Comparison of ENCODE assay signal across 8 cellular contexts in the genomic region with DNA sequence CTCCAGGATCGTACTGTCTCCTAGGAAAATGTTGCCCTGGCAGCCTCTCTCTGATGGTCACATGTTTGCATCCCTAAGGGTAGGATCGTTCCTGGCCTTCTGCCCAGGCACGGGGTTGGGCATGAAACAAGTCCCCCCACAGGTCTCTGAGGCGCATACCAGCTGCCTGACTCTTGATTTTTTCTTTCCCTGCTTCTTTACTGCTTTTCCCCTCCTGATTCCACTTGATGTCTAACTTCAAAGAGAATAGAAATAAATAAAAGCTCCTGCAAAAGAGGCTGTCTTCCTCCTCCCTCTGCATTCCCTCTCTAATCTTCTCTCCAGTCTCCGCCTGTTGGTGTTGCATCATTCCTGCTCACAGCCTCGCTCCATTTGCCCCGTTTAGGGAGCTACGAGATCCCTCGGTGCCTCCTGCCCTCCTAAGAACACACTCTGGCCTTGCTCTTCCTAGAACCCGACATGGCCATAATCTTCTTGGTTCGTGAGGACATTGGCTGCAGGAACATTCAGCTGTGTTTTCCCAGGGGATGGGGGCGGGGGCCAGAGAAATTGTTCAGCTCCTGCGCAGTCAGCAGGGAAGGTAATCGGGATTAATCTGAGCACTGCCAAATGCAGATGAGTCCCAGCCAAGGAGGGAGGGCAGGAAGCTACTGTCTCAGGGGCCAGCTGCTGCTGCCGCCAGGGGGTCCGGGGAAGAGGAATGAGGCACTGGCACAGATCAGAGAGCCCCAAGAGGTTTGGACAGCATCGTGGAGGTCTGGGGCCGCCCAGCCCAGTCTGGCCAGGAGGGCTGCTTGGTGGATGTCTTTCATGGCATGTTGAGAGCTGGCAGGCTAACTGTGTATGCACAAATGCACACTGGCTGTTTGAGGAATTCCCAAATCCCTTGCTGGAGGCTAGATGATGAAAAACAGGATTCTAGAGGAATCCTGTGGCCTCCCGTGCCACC. TPM values are rescaled to one million over a fixed set of nuclear protein-coding genes. Genes with fewer than 3 reads are reported as not detected.
DNase-seq lines count a peak whose midpoint lies in the region; ATAC-seq and TF ChIP-seq lines count a peak whose summit lies in the region.

No MANE protein-coding gene starts in this region.

- H3K27ac Mint-ChIP-seq in CD4-positive, alpha-beta T cell, result no peak overlapping the region

- WGBS in aorta, 2 donors, result 5 to 8% methylated on average over 19 of the region's 19 CpGs

- no peak overlapping the region for H3K4me3 Mint-ChIP-seq in CD4-positive, alpha-beta T cell

- H3K9ac ChIP-seq in ES-I3 (ENCODE audit: low read depth, low read length), result peak overlapping the region; percentile 15

- H3K36me3 Mint-ChIP-seq in CD4-positive, alpha-beta T cell (ENCODE audit: low read depth), result no peaks in the 10 kb centered on the region

- intact Hi-C loops in aorta (cut with DNase I), result no loop called here
- intact Hi-C loops in CD4-positive, alpha-beta T cell (cut with DNase I, micrococcal nuclease), result no loop called here

- DNase-seq in NCI-H460 (ENCODE audit: extremely low read depth, low read depth) (peak; percentile 63), epidermal melanocyte (ENCODE audit: insufficient read length, low spot score) (peak; percentile 84), mesenteric fat pad (ENCODE audit: low spot score) (peak; percentile 81), aorta (no peak)
- DNase-seq in CD4-positive, alpha-beta T cell, result no peak

- H3K9me3 ChIP-seq in ES-I3 (ENCODE audit: control insufficient read depth, insufficient read depth, low read length) (no peaks in the 10 kb centered on the region), aorta (ENCODE audit: control insufficient read depth, low read length) (no peaks in the 10 kb centered on the region)
- H3K9me3 ChIP-seq in CD4-positive, alpha-beta T cell (ENCODE audit: control insufficient read depth, low read length), result no peaks in the 10 kb centered on the region

- H3K4me3 ChIP-seq in aorta (ENCODE audit: low read length in 2 of 2), result no peak overlapping the region

- H3K4me1 Mint-ChIP-seq in CD4-positive, alpha-beta T cell (ENCODE audit: low read depth), result no peaks in the 10 kb centered on the region

- no peak overlapping the region for H3K27ac ChIP-seq in aorta (ENCODE audit: low read depth in 1 of 2, low read length in 2 of 2)
- no peak overlapping the region for H3K27ac ChIP-seq in CD4-positive, alpha-beta T cell (ENCODE audit: low read depth, low read length)

- H3K36me3 ChIP-seq in ES-I3 (ENCODE audit: insufficient read depth, low read length), result no peaks in the 10 kb centered on the region
- no peaks in the 10 kb centered on the region for H3K36me3 ChIP-seq in aorta (ENCODE audit: control insufficient read depth in 1 of 2, insufficient read depth in 2 of 2, low read length in 1 of 2)

- H3K4me1 ChIP-seq in ES-I3 (ENCODE audit: insufficient read depth, low read length), result peaks cover 21% of the 10 kb centered on the region
- H3K4me1 ChIP-seq in aorta (ENCODE audit: control insufficient read depth in 1 of 2, insufficient read depth in 2 of 2, low read length in 2 of 2), result no peaks in the 10 kb centered on the region

- peaks cover 32% of the 10 kb centered on the region for H3K27me3 Mint-ChIP-seq in CD4-positive, alpha-beta T cell

- H3K9me3 Mint-ChIP-seq in CD4-positive, alpha-beta T cell, result no peaks in the 10 kb centered on the region

- H3K27me3 ChIP-seq in aorta (ENCODE audit: control insufficient read depth in 1 of 2, insufficient read depth in 2 of 2, low read length in 1 of 2), result no peaks in the 10 kb centered on the region
- peaks cover 16% of the 10 kb centered on the region for H3K27me3 ChIP-seq in CD4-positive, alpha-beta T cell (ENCODE audit: control insufficient read depth, insufficient read depth, low read length)

- peak; percentile 42 for ATAC-seq in aorta (ENCODE audit: low FRiP score)
- ATAC-seq in CD4-positive, alpha-beta T cell (ENCODE audit: poor library complexity), result no peak
- no peak for ATAC-seq in GM18498 (IDR thresholded peaks at IDR 0.05; ENCODE audit: unreplicated experiment)
- no peak for ATAC-seq in GM19452 (IDR thresholded peaks at IDR 0.05; ENCODE audit: unreplicated experiment)

- CTCF ChIA-PET in CD4-positive, alpha-beta T cell (lab: Charles Lee), result no interaction called here

- no peak for TF ChIP-seq CTCF in CD4-positive, alpha-beta T cell (IDR thresholded peaks at IDR 0.05)

- POLR2A ChIA-PET in CD4-positive, alpha-beta T cell (lab: Charles Lee), result no interaction called here

RNA-seq across cellular contexts. Expression of gene LEP, which starts 26.1 kb away (rescaled TPM):
- not detected in 2 replicates for total RNA-seq in NCI-H460 (2014; rRNA removed; shearing (Covaris generic))
- not detected in 2 replicates for polyA plus RNA-seq in NCI-H460 (2014; cell fraction: nucleus; rRNA removed)
- total RNA-seq in mesenteric fat pad, result 784 TPM
- total RNA-seq in aorta, result under 1 TPM; 0.45 to 0.97 TPM
- under 1 TPM in 1 of 2 donors, not detected in 1; 0.05 TPM for polyA plus RNA-seq in aorta
- total RNA-seq in CD4-positive, alpha-beta T cell, result not detected

Comparison
In these comparisons a context has a peak if more than half of its experiments do, and no peak if none do; other contexts are left out.
1. DNase-seq: peak in NCI-H460 (single experiment), epidermal melanocyte (single experiment) and mesenteric fat pad (single experiment); none in aorta (0 of 2) and CD4-positive, alpha-beta T cell (0 of 10).
2. RNA of gene LEP, which starts 26.1 kb away (total RNA-seq): 784 TPM in mesenteric fat pad (single experiment); 0.45 to 0.97 TPM in aorta, not detected in NCI-H460 and not detected in CD4-positive, alpha-beta T cell; every median in the first group is over 100 times any median in the second.